ENCODE assay signal across 20 cellular contexts in genomic region chr7:2909043-2909442, GRCh38.
A peak's percentile ranks its signal among the peaks of the same experiment; 100 is the strongest.
DNase-seq lines count a peak whose midpoint lies in the region; ATAC-seq and TF ChIP-seq lines count a peak whose summit lies in the region.
"Had no signal": no experiment of that assay in that cellular context is flagged by ENCODE, and none has a peak within 500 bp of the region (broad histone marks: within the 10 kb centered on the region; RNA-seq: fewer than 3 reads in every experiment).

No MANE protein-coding gene starts in this region.

- TF ChIP-seq CTCF in OCI-LY1 (IDR thresholded peaks at IDR 0.05; ENCODE audit: low read length) (no peak), osteoblast (IDR thresholded peaks at IDR 0.05; ENCODE audit: extremely low read depth, low read depth, low read length) (no peak), MCF 10A (IDR thresholded peaks at IDR 0.05; ENCODE audit: unreplicated experiment) (no peak)

- H3K9me3 ChIP-seq in OCI-LY1 (ENCODE audit: low read length) (no peaks in the 10 kb centered on the region), osteoblast (ENCODE audit: low read depth, low read length) (no peaks in the 10 kb centered on the region)
- H3K9me3 ChIP-seq: A549, Caco-2 had no signal

- H4K20me1 ChIP-seq in OCI-LY1 (ENCODE audit: insufficient read depth, low read length) = no peaks in the 10 kb centered on the region
- no peaks in the 10 kb centered on the region for H4K20me1 ChIP-seq in osteoblast (ENCODE audit: insufficient read depth, low read length)

- H3K4me1 ChIP-seq in OCI-LY1 (ENCODE audit: insufficient read depth, low read length, severe bottlenecking) (peaks cover 43% of the 10 kb centered on the region), osteoblast (ENCODE audit: insufficient read depth, low read length) (no peaks in the 10 kb centered on the region)
- H3K4me1 ChIP-seq: A549 had no signal

- no peak overlapping the region; the same call in 1 of the 2 replicates for H3K4me2 ChIP-seq in OCI-LY1 (ENCODE audit: low read length)
- no peak overlapping the region for H3K4me2 ChIP-seq in osteoblast (ENCODE audit: insufficient read depth, low read length)
- H3K4me2 ChIP-seq: A549 had no signal

- no peak overlapping the region for H2AFZ ChIP-seq in OCI-LY1 (ENCODE audit: low read length)
- no peak overlapping the region for H2AFZ ChIP-seq in osteoblast (ENCODE audit: low read length)

- peak overlapping the region in 4 of 6 donors; percentile 29 to 94 (median 74) for H3K27ac Mint-ChIP-seq in naive B cell
- H3K27ac Mint-ChIP-seq in stimulated activated naive B cell treated with anti-CD40 and anti-IgM and Interleukin-4, amounts not matched to agents 10 μg/mL and 1 μg/mL and 100 μg/mL, for 72 hours = peak overlapping the region; percentile 86
- no peak overlapping the region for H3K27ac Mint-ChIP-seq in MCF 10A (ENCODE audit: low read depth, unreplicated experiment)
- H3K27ac Mint-ChIP-seq: CD4-positive, alpha-beta T cell had no signal

- intact Hi-C loops in MCF 10A (cut with micrococcal nuclease) = no loop called here

- peaks cover 0 to 7% (median 3%) of the 10 kb centered on the region in 7 donors for H3K9me3 Mint-ChIP-seq in naive B cell
- H3K9me3 Mint-ChIP-seq in stimulated activated naive B cell treated with anti-CD40 and anti-IgM and Interleukin-4, amounts not matched to agents 10 μg/mL and 1 μg/mL and 100 μg/mL, for 72 hours = peaks cover 6 to 7% of the 10 kb centered on the region in 2 donors
- no peaks in the 10 kb centered on the region for H3K9me3 Mint-ChIP-seq in MCF 10A (ENCODE audit: unreplicated experiment)
- H3K9me3 Mint-ChIP-seq: CD4-positive, alpha-beta T cell; CD8-positive, alpha-beta T cell had no signal

- H3F3A ChIP-seq in OCI-LY1 (ENCODE audit: insufficient read depth, low read length) = no peaks in the 10 kb centered on the region

- H3K27me3 ChIP-seq in OCI-LY1 (ENCODE audit: insufficient read depth, low read length) = no peaks in the 10 kb centered on the region
- H3K27me3 ChIP-seq in osteoblast (ENCODE audit: insufficient read depth, low read length) = no peaks in the 10 kb centered on the region

- H3K4me3 ChIP-seq in OCI-LY1 (ENCODE audit: low read depth, low read length, poor library complexity, severe bottlenecking) (no peak overlapping the region), osteoblast (ENCODE audit: insufficient read depth, low read length) (no peak overlapping the region)
- H3K4me3 ChIP-seq: A549; BLaER1 treated with 17β-estradiol and CSF1 and Interleukin-3, amounts not matched to agents 10 nM and 100 nM had no signal

- H3K4me1 Mint-ChIP-seq in naive B cell (peaks cover 5 to 23% (median 15%) of the 10 kb centered on the region in 3 donors), MCF 10A (ENCODE audit: insufficient read depth, unreplicated experiment) (no peaks in the 10 kb centered on the region)
- H3K4me1 Mint-ChIP-seq in stimulated activated naive B cell treated with anti-CD40 and anti-IgM and Interleukin-4, amounts not matched to agents 10 μg/mL and 1 μg/mL and 100 μg/mL, for 72 hours = peaks cover 14 to 29% of the 10 kb centered on the region in 2 donors

- DNase-seq in naive B cell = no peak
- peak; percentile 39 for DNase-seq in osteoblast (ENCODE audit: insufficient read length, low spot score, missing footprints)
- DNase-seq in stimulated activated naive B cell treated with anti-CD40 and anti-IgM and Interleukin-4, amounts not matched to agents 10 μg/mL and 1 μg/mL and 100 μg/mL, for 72 hours = no peak
- DNase-seq in MCF 10A (ENCODE audit: unreplicated experiment) = no peak
- no peak for DNase-seq in SHP77 (lab: John Stamatoyannopoulos, UW)
- no peak for DNase-seq in anterior cingulate cortex (lab: John Stamatoyannopoulos, UW)
- DNase-seq in NCI-H2196 treated with DMSO at 0.1 percent for 48 hours (lab: John Stamatoyannopoulos, UW; ENCODE audit: unreplicated experiment) = no peak
- DNase-seq: AML-193; Caco-2; Calu3; CD4-positive, alpha-beta T cell; CD8-positive, alpha-beta T cell; DMS79 treated with DMSO at 0.1 percent for 48 hours; GF-D8 had no signal

- no peaks in the 10 kb centered on the region for H3K79me2 ChIP-seq in OCI-LY1 (ENCODE audit: insufficient read depth, low read length)
- H3K79me2 ChIP-seq in osteoblast (ENCODE audit: insufficient read depth, low read length) = no peaks in the 10 kb centered on the region

- BruUV-seq in MCF 10A (replicated peaks; lab: Mats Ljungman, UMichigan) = no TSS peak

- CTCF ChIA-PET in MCF 10A (lab: Yijun Ruan, JAX) = interaction anchor here (0.7 kb wide), 1 partner anchor 14 kb away, joined by 3 read pairs; no protein-coding TSS in a partner anchor

- H3K9me2 ChIP-seq in OCI-LY1 (ENCODE audit: low read depth, low read length) = no peaks in the 10 kb centered on the region

- no peaks in the 10 kb centered on the region for H3K27me3 Mint-ChIP-seq in naive B cell
- no peaks in the 10 kb centered on the region for H3K27me3 Mint-ChIP-seq in stimulated activated naive B cell treated with anti-CD40 and anti-IgM and Interleukin-4, amounts not matched to agents 10 μg/mL and 1 μg/mL and 100 μg/mL, for 72 hours
- no peaks in the 10 kb centered on the region for H3K27me3 Mint-ChIP-seq in MCF 10A (ENCODE audit: insufficient read depth, unreplicated experiment)
- H3K27me3 Mint-ChIP-seq: B cell; CD4-positive, alpha-beta T cell had no signal

- peak overlapping the region; percentile 94 for H3K27ac ChIP-seq in OCI-LY1 (ENCODE audit: low read depth, low read length, poor library complexity, severe bottlenecking)
- no peak overlapping the region for H3K27ac ChIP-seq in osteoblast (ENCODE audit: low read depth, low read length)
- H3K27ac ChIP-seq: 22Rv1; A549; BLaER1 treated with 17β-estradiol and CSF1 and Interleukin-3, amounts not matched to agents 10 nM and 100 nM; C4-2B had no signal

- H3K36me3 Mint-ChIP-seq in naive B cell = peaks cover 16 to 45% of the 10 kb centered on the region in 2 donors
- H3K36me3 Mint-ChIP-seq in stimulated activated naive B cell treated with anti-CD40 and anti-IgM and Interleukin-4, amounts not matched to agents 10 μg/mL and 1 μg/mL and 100 μg/mL, for 72 hours = peaks cover 63 to 86% of the 10 kb centered on the region in 2 donors
- H3K36me3 Mint-ChIP-seq in MCF 10A (ENCODE audit: insufficient read depth, unreplicated experiment) = no peaks in the 10 kb centered on the region

- H3K4me3 Mint-ChIP-seq in naive B cell (no peak overlapping the region), MCF 10A (ENCODE audit: unreplicated experiment) (no peak overlapping the region)
- H3K4me3 Mint-ChIP-seq in stimulated activated naive B cell treated with anti-CD40 and anti-IgM and Interleukin-4, amounts not matched to agents 10 μg/mL and 1 μg/mL and 100 μg/mL, for 72 hours = no peak overlapping the region
- H3K4me3 Mint-ChIP-seq: B cell; CD4-positive, alpha-beta T cell; CD8-positive, alpha-beta T cell had no signal

- ATAC-seq in naive B cell (ENCODE audit: low read depth in 2 of 2) = no peak
- ATAC-seq in stimulated activated naive B cell treated with anti-CD40 and anti-IgM and Interleukin-4, amounts not matched to agents 10 μg/mL and 1 μg/mL and 100 μg/mL, for 72 hours (replicated peaks) = no peak
- ATAC-seq: A549; CD8-positive, alpha-beta T cell had no signal

- H3K36me3 ChIP-seq in OCI-LY1 (ENCODE audit: insufficient read depth, low read length) (peaks cover 45% of the 10 kb centered on the region), osteoblast (ENCODE audit: insufficient read depth, low read length) (no peaks in the 10 kb centered on the region)

- POLR2A ChIA-PET in MCF 10A (lab: Yijun Ruan, JAX) = no interaction called here

- H3K9ac ChIP-seq in OCI-LY1 (ENCODE audit: low read length) = peak overlapping the region; percentile 20; the same call in 1 of the 2 replicates
